Comparison of ENCODE assay signal across 31 cellular contexts in the genomic region with DNA sequence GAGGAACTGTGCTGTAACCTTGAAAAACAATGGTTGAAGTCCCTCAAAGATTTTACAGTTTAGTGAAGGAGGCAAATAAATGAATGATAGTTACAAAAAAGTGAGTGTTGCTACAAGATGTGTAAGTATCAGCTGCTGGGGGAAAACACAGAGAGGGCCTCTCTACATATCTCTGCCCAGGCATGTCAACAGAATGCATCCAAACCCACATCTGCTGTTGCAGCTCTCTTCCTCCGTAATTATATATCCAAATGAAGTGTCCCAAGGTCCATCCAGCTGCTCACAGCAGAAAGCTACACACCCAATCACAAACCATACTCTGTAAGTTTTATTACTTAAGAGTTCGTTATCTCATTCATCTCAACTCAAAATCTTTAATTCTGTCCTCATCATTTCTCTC.
"Had no signal": no experiment of that assay in that cellular context is flagged by ENCODE, and none has a peak within 500 bp of the region (broad histone marks: within the 10 kb centered on the region; RNA-seq: fewer than 3 reads in every experiment).

No MANE protein-coding gene starts in this region.

- H3K4me1 ChIP-seq: adrenal gland had no signal

- H3K27ac ChIP-seq: adrenal gland, PC-9, RWPE1, VCaP had no signal

- DNase-seq: activated B cell treated with CpG ODN at 0.5 μM for 24 hours; activated CD4-positive, alpha-beta memory T cell treated with anti-CD3 and anti-CD28 coated beads for 36 hours; activated CD4-positive, alpha-beta T cell treated with anti-CD3 and anti-CD28 coated beads for 4 hours; activated CD4-positive, alpha-beta T cell treated with anti-CD3 and anti-CD28 coated beads, Interleukin-2, amount 50 U/mL, for 1 hour; activated CD4-positive, CD25-positive, alpha-beta regulatory T cell treated with anti-CD3 and anti-CD28 coated beads, Interleukin-2, amount 50 U/mL, for 72 hours; activated CD8-positive, alpha-beta memory T cell treated with anti-CD3 and anti-CD28 coated beads, Interleukin-2, amount 50 U/mL, for 4 hours; activated gamma-delta T cell treated with Interleukin-2 at 50 U/mL for 16 hours; activated naive CD4-positive, alpha-beta T cell treated with anti-CD3 and anti-CD28 coated beads for 36 hours; activated T-cell treated with anti-CD3 and anti-CD28 coated beads for 4 hours; activated T-cell treated with anti-CD3 and anti-CD28 coated beads, Interleukin-2, amount 50 U/mL, for 4 hours; adrenal gland; anterior cingulate cortex; Kasumi-1; KG1; MM.1S; MV-4-11; NCI-H1092; NCI-H1417 treated with DMSO at 0.1 percent for 48 hours; NCI-H187 treated with DMSO at 0.1 percent for 48 hours; NCI-H2081; NCI-H345; NCI-H524 treated with DMSO at 0.1 percent for 48 hours; NCI-H748 treated with DMSO at 0.1 percent for 48 hours; NK-92 treated with Interleukin-12 subunit alpha and Interleukin-12 subunit beta, amount 100 ng/mL, for 24 hours; PC-9; SW 1271; T-helper 1 cell; T-helper 2 cell; T-helper 9 cell had no signal

- H3K27me3 ChIP-seq: adrenal gland had no signal

- H3K4me3 ChIP-seq: adrenal gland, PC-9 had no signal

- H3K36me3 ChIP-seq: adrenal gland had no signal

- H3K9me3 ChIP-seq: adrenal gland had no signal

- H2AFZ ChIP-seq: PC-9 had no signal

- H3K4me2 ChIP-seq: PC-9 had no signal
